ENCODE assay signal across 10 cellular contexts in the genomic region with DNA sequence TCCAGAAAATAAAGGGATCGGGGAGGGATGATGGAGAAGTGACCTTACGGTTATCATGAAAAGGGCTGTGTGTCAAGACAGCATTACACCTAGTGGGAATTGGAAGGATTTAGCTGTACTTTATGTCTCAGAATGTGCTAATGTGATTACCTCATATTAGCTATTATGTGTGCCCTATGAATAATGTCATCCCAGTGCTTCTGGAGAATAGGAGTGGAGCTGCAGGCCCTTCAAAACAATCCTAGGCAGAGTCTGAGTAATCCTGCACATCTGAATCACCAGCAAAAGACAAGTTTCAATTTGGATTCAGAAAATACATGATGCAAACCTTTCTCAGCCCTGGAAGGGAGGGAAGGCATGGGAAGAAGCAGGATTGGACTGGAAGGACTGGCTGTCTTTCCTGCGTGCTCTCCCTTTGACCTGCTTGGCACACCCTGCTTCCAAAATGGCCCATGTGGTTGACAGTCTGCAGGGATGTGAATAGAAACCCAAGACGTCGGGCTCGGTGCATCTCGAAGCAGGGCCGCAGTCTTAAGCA. TPM values are rescaled to one million over a fixed set of nuclear protein-coding genes. Genes with fewer than 3 reads are reported as not detected.
DNase-seq lines count a peak whose midpoint lies in the region; ATAC-seq and TF ChIP-seq lines count a peak whose summit lies in the region.
"Had no signal": no experiment of that assay in that cellular context is flagged by ENCODE, and none has a peak within 500 bp of the region (broad histone marks: within the 10 kb centered on the region; RNA-seq: fewer than 3 reads in every experiment).

No MANE protein-coding gene starts in this region.

- DNase-seq in Daoy (ENCODE audit: low read depth): peak; percentile 86
- peak; percentile 59 for DNase-seq in amniotic stem cell (lab: John Stamatoyannopoulos, UW)
- DNase-seq in left cardiac atrium: peak; percentile 57
- peak; percentile 56 for DNase-seq in retinal pigment epithelial cell (ENCODE audit: low read depth)
- DNase-seq in NCI-H524 treated with DMSO at 0.1 percent for 48 hours (lab: John Stamatoyannopoulos, UW): no peak
- DNase-seq in SIG-M5 (lab: John Stamatoyannopoulos, UW): no peak
- no peak for DNase-seq in NCI-H146 (lab: John Stamatoyannopoulos, UW)
- no peak for DNase-seq in effector CD4-positive, alpha-beta T cell
- DNase-seq: activated CD4-positive, CD25-positive, alpha-beta regulatory T cell treated with anti-CD3 and anti-CD28 coated beads, Interleukin-2, amount 50 U/mL, for 72 hours; stimulated activated naive CD4-positive, alpha-beta T cell treated with Interleukin-2 at 50 U/mL for 16 hours had no signal

- intact Hi-C loops in left cardiac atrium (cut with DNase I): loop anchor here (5.0 to 10.0 kb wide), 2 partner anchors 74 to 192 kb away; no protein-coding TSS in a partner anchor

- peak; percentile 36 to 72 for ATAC-seq in left cardiac atrium

- TF ChIP-seq CTCF in retinal pigment epithelial cell (conservative IDR thresholded peaks at IDR 0.05; ENCODE audit: low read depth, low read length): no peak

- no peak overlapping the region for H3K4me3 ChIP-seq in retinal pigment epithelial cell (ENCODE audit: low read length)

RNA-seq across cellular contexts. Expression of a gene that starts 54.1 kb away (rescaled TPM):
- total RNA-seq in Daoy (2014; rRNA removed; shearing (Covaris generic)): 32.5 and 33.2 TPM in 2 replicates
- 10 to 100 TPM in 1 of 2 donors, 1 to 10 TPM in 1; 9.6 to 10.1 TPM for total RNA-seq in left cardiac atrium

Comparison
In these comparisons a context has a peak if more than half of its experiments do, and no peak if none do; other contexts are left out.
1. DNase-seq: peak in Daoy (single experiment), amniotic stem cell (single experiment), left cardiac atrium (single experiment) and retinal pigment epithelial cell (single experiment); none in NCI-H524 treated with DMSO at 0.1 percent for 48 hours (single experiment), SIG-M5 (single experiment), NCI-H146 (single experiment) and effector CD4-positive, alpha-beta T cell (single experiment).